ENCODE assay signal across 13 cellular contexts in genomic region chr9:108056083-108056804, GRCh38.
DNase-seq lines count a peak whose midpoint lies in the region; ATAC-seq, FAIRE-seq and TF ChIP-seq lines count a peak whose summit lies in the region.
"Had no signal": no experiment of that assay in that cellular context is flagged by ENCODE, and none has a peak within 500 bp of the region (broad histone marks: within the 10 kb centered on the region; RNA-seq: fewer than 3 reads in every experiment).

No MANE protein-coding gene starts in this region.

- H3K27me3 ChIP-seq in liver (ENCODE audit: control insufficient read depth in 4 of 4, insufficient read depth in 4 of 4, low read length in 3 of 4) (peaks cover 0 to 8% (median 0%) of the 10 kb centered on the region in 4 donors), HepG2 (ENCODE audit: control insufficient read depth in 1 of 2, insufficient read depth in 2 of 2, low read length in 2 of 2) (no peaks in the 10 kb centered on the region), astrocyte (ENCODE audit: insufficient read depth, low read length) (no peaks in the 10 kb centered on the region), gastroesophageal sphincter (no peaks in the 10 kb centered on the region), vagina (no peaks in the 10 kb centered on the region)

- DNase-seq in HepG2 (ENCODE audit: low spot score), result no peak
- DNase-seq in astrocyte (ENCODE audit: low read depth), result peak; percentile 65
- peak in 1 of 2 donors; percentile 32 for DNase-seq in vagina (ENCODE audit: extremely low spot score in 2 of 2)
- DNase-seq in NCI-H510A treated with DMSO at 0.1 percent for 48 hours (lab: John Stamatoyannopoulos, UW), result no peak
- no peak for DNase-seq in activated CD8-positive, alpha-beta T cell treated with anti-CD3 and anti-CD28 coated beads, Interleukin-2, amount 10 ng/mL, durations not matched to agents 7 days and 5 days
- DNase-seq in left cardiac atrium, result no peak
- DNase-seq: activated CD4-positive, alpha-beta T cell treated with anti-CD3 and anti-CD28 coated beads, Interleukin-2, amount 50 U/mL, for 48 hours; activated naive CD4-positive, alpha-beta T cell treated with anti-CD3 and anti-CD28 coated beads, Interleukin-2, amount 10 ng/mL, durations not matched to agents 7 days and 5 days; DMS79 treated with DMSO at 0.1 percent for 48 hours; NCI-H1092 treated with DMSO at 0.1 percent for 48 hours had no signal

- TF ChIP-seq POLR2A in HepG2 (IDR thresholded peaks at IDR 0.05; ENCODE audit: insufficient read depth in 1 of 2, low read depth in 2 of 2, low read length in 2 of 2) (no peak), gastroesophageal sphincter (IDR thresholded peaks at IDR 0.05) (no peak), vagina (IDR thresholded peaks at IDR 0.05) (no peak)

- H3K4me3 Mint-ChIP-seq in astrocyte (ENCODE audit: unreplicated experiment), result no peak overlapping the region
- H3K4me3 Mint-ChIP-seq in activated CD8-positive, alpha-beta T cell treated with anti-CD3 and anti-CD28 coated beads, Interleukin-2, amount 10 ng/mL, durations not matched to agents 7 days and 5 days, result no peak overlapping the region
- H3K4me3 Mint-ChIP-seq: activated naive CD4-positive, alpha-beta T cell treated with anti-CD3 and anti-CD28 coated beads, Interleukin-2, amount 10 ng/mL, durations not matched to agents 7 days and 5 days; dendritic cell treated with granulocyte-macrophage colony-stimulating factor and Interleukin-4, amounts not matched to agents 40 ng/mL and 50 ng/mL, for 4 days had no signal

- TF ChIP-seq EP300 in HepG2 (IDR thresholded peaks at IDR 0.05; ENCODE audit: low read depth in 2 of 2, low read length in 2 of 2) (no peak), HepG2 (CRISPR knock-in tag; IDR thresholded peaks at IDR 0.05; ENCODE audit: borderline replicate concordance) (no peak), gastroesophageal sphincter (IDR thresholded peaks at IDR 0.05) (no peak)

- peaks cover 11% of the 10 kb centered on the region for H3K4me1 Mint-ChIP-seq in astrocyte (ENCODE audit: low read depth, unreplicated experiment)
- no peaks in the 10 kb centered on the region for H3K4me1 Mint-ChIP-seq in activated CD8-positive, alpha-beta T cell treated with anti-CD3 and anti-CD28 coated beads, Interleukin-2, amount 10 ng/mL, durations not matched to agents 7 days and 5 days (ENCODE audit: low read depth)
- H3K4me1 Mint-ChIP-seq: activated naive CD4-positive, alpha-beta T cell treated with anti-CD3 and anti-CD28 coated beads, Interleukin-2, amount 10 ng/mL, durations not matched to agents 7 days and 5 days had no signal

- CTCF ChIA-PET in HepG2 (lab: Yijun Ruan, JAX; ENCODE audit: low intra/inter-chr PET ratio, low total read pairs), result no interaction called here
- CTCF ChIA-PET in activated CD8-positive, alpha-beta T cell treated with anti-CD3 and anti-CD28 coated beads, Interleukin-2, amount 10 ng/mL, durations not matched to agents 7 days and 5 days (lab: Charles Lee), result no interaction called here

- no peak overlapping the region for H3K27ac Mint-ChIP-seq in astrocyte (ENCODE audit: unreplicated experiment)
- no peak overlapping the region for H3K27ac Mint-ChIP-seq in activated CD8-positive, alpha-beta T cell treated with anti-CD3 and anti-CD28 coated beads, Interleukin-2, amount 10 ng/mL, durations not matched to agents 7 days and 5 days
- H3K27ac Mint-ChIP-seq: activated naive CD4-positive, alpha-beta T cell treated with anti-CD3 and anti-CD28 coated beads, Interleukin-2, amount 10 ng/mL, durations not matched to agents 7 days and 5 days; dendritic cell treated with granulocyte-macrophage colony-stimulating factor and Interleukin-4, amounts not matched to agents 40 ng/mL and 50 ng/mL, for 4 days had no signal

- no peak for FAIRE-seq in HepG2 (lab: Jason Lieb, UNC)
- no peak for FAIRE-seq in astrocyte (lab: Jason Lieb, UNC)

- H3K27ac ChIP-seq in liver (ENCODE audit: low read depth in 1 of 2, low read length in 2 of 2) (no peak overlapping the region), HepG2 (ENCODE audit: extremely low read length, insufficient read depth, low read length) (no peak overlapping the region), astrocyte (ENCODE audit: low read depth, low read length) (peak overlapping the region; percentile 78), gastroesophageal sphincter (peak overlapping the region in 3 of 4 donors; percentile 38 to 65 (median 48)), vagina (peak overlapping the region; percentile 43)

- H2AFZ ChIP-seq in HepG2 (ENCODE audit: low read length) (no peak overlapping the region), astrocyte (ENCODE audit: low read depth, low read length) (no peak overlapping the region)

- intact Hi-C loops in HepG2 (cut with micrococcal nuclease; ENCODE audit: unreplicated experiment) (no loop called here), vagina (cut with DNase I) (no loop called here), left cardiac atrium (cut with DNase I) (no loop called here)

- H3K4me2 ChIP-seq in HepG2 (ENCODE audit: low read depth, low read length), result no peak overlapping the region
- peak overlapping the region; percentile 80 for H3K4me2 ChIP-seq in astrocyte (ENCODE audit: low read length)

- no peaks in the 10 kb centered on the region for H3K36me3 ChIP-seq in liver (ENCODE audit: control insufficient read depth in 4 of 4, insufficient read depth in 3 of 4, low read depth in 1 of 4, low read length in 3 of 4)
- H3K36me3 ChIP-seq in HepG2 (replicated peaks in 1 of 2; ENCODE audit: control insufficient read depth in 1 of 2, insufficient read depth in 2 of 2, low read length in 2 of 2), result no peaks in the 10 kb centered on the region
- H3K36me3 ChIP-seq in astrocyte (ENCODE audit: insufficient read depth, low read length), result no peaks in the 10 kb centered on the region
- no peaks in the 10 kb centered on the region for H3K36me3 ChIP-seq in gastroesophageal sphincter
- H3K36me3 ChIP-seq in vagina, result no peaks in the 10 kb centered on the region

- no peak overlapping the region for H3K4me3 ChIP-seq in liver (ENCODE audit: low read depth in 1 of 3, low read length in 3 of 3)
- H3K4me3 ChIP-seq in HepG2 (replicated peaks in 1 of 3; ENCODE audit: insufficient read depth in 1 of 3, low read depth in 2 of 3, low read length in 3 of 3), result no peak overlapping the region
- peak overlapping the region; percentile 52 for H3K4me3 ChIP-seq in astrocyte (ENCODE audit: insufficient read depth, low read depth, low read length)
- no peak overlapping the region for H3K4me3 ChIP-seq in gastroesophageal sphincter
- H3K4me3 ChIP-seq in vagina, result no peak overlapping the region

- BruUV-seq in HepG2 (replicated peaks; lab: Mats Ljungman, UMichigan), result no TSS peak

- in situ Hi-C loops in HepG2 (cut with HindIII; ENCODE audit: extremely low pct_ligation_motif_present, low pct_unique_long_range_greater_than_20kb), result no loop called here

- no peak for TF ChIP-seq CTCF in liver (IDR thresholded peaks at IDR 0.05; ENCODE audit: low read depth, low read length, missing input control)
- TF ChIP-seq CTCF in HepG2 (CRISPR knock-in tag; IDR thresholded peaks at IDR 0.05), result no peak
- TF ChIP-seq CTCF in astrocyte (IDR thresholded peaks at IDR 0.05; ENCODE audit: insufficient read depth, low read depth, low read length), result no peak
- TF ChIP-seq CTCF in gastroesophageal sphincter (IDR thresholded peaks at IDR 0.05), result no peak
- TF ChIP-seq CTCF in vagina (IDR thresholded peaks at IDR 0.05), result no peak

- H3K4me1 ChIP-seq in liver (ENCODE audit: control insufficient read depth in 4 of 4, insufficient read depth in 4 of 4, low read length in 3 of 4) (no peaks in the 10 kb centered on the region), HepG2 (ENCODE audit: insufficient read depth, low read length) (no peaks in the 10 kb centered on the region), astrocyte (ENCODE audit: insufficient read depth, low read length) (peaks cover 32% of the 10 kb centered on the region), gastroesophageal sphincter (peaks cover 9 to 41% (median 10%) of the 10 kb centered on the region in 3 donors), vagina (peaks cover 58% of the 10 kb centered on the region)

- WGBS in liver, result 70% methylated on average over 6 of the region's 6 CpGs
- WGBS in HepG2 (ENCODE audit: low lambda C conversion rate), result 40% methylated on average over 6 of the region's 6 CpGs
- WGBS in gastroesophageal sphincter (ENCODE audit: low coverage in 1 of 2), 2 donors, result 54 to 83% methylated on average over 3 to 6 of the region's 6 CpGs

- no peak for ATAC-seq in HepG2
- ATAC-seq in gastroesophageal sphincter, result no peak
- ATAC-seq in activated CD8-positive, alpha-beta T cell treated with anti-CD3 and anti-CD28 coated beads, Interleukin-2, amount 10 ng/mL, durations not matched to agents 7 days and 5 days, result no peak
- ATAC-seq in left cardiac atrium, result no peak

- no peak overlapping the region for H3K9ac ChIP-seq in liver (ENCODE audit: low read depth in 1 of 2, low read length in 2 of 2)
- H3K9ac ChIP-seq in HepG2 (ENCODE audit: insufficient read depth, low read depth, low read length), result no peak overlapping the region
- peak overlapping the region; percentile 65 for H3K9ac ChIP-seq in astrocyte (ENCODE audit: low read length)

- H3K27me3 Mint-ChIP-seq in astrocyte (ENCODE audit: low read depth, unreplicated experiment), result peaks cover 7% of the 10 kb centered on the region
- no peaks in the 10 kb centered on the region for H3K27me3 Mint-ChIP-seq in activated CD8-positive, alpha-beta T cell treated with anti-CD3 and anti-CD28 coated beads, Interleukin-2, amount 10 ng/mL, durations not matched to agents 7 days and 5 days (ENCODE audit: low read depth)
- H3K27me3 Mint-ChIP-seq: activated naive CD4-positive, alpha-beta T cell treated with anti-CD3 and anti-CD28 coated beads, Interleukin-2, amount 10 ng/mL, durations not matched to agents 7 days and 5 days had no signal

- H3K79me2 ChIP-seq in HepG2 (ENCODE audit: insufficient read depth, low read length) (no peaks in the 10 kb centered on the region), astrocyte (ENCODE audit: insufficient read depth, low read length) (no peaks in the 10 kb centered on the region)

- no peaks in the 10 kb centered on the region for H3K36me3 Mint-ChIP-seq in astrocyte (ENCODE audit: low read depth, unreplicated experiment)
- H3K36me3 Mint-ChIP-seq in activated CD8-positive, alpha-beta T cell treated with anti-CD3 and anti-CD28 coated beads, Interleukin-2, amount 10 ng/mL, durations not matched to agents 7 days and 5 days (ENCODE audit: low read depth), result no peaks in the 10 kb centered on the region
- H3K36me3 Mint-ChIP-seq: activated naive CD4-positive, alpha-beta T cell treated with anti-CD3 and anti-CD28 coated beads, Interleukin-2, amount 10 ng/mL, durations not matched to agents 7 days and 5 days had no signal

- POLR2A ChIA-PET in HepG2 (lab: Yijun Ruan, JAX), result no interaction called here
- POLR2A ChIA-PET in activated CD8-positive, alpha-beta T cell treated with anti-CD3 and anti-CD28 coated beads, Interleukin-2, amount 10 ng/mL, durations not matched to agents 7 days and 5 days (lab: Charles Lee), result no interaction called here

- H3K9me3 ChIP-seq in liver (ENCODE audit: control insufficient read depth in 4 of 4, low read length in 3 of 4) (no peaks in the 10 kb centered on the region), HepG2 (ENCODE audit: low read length) (no peaks in the 10 kb centered on the region), astrocyte (ENCODE audit: insufficient read depth, low read depth, low read length) (no peaks in the 10 kb centered on the region), gastroesophageal sphincter (no peaks in the 10 kb centered on the region), vagina (no peaks in the 10 kb centered on the region)

- TF ChIP-seq RAD21 in liver (IDR thresholded peaks at IDR 0.05) (peak in 1 of 2 donors; percentile 19), HepG2 (CRISPR knock-in tag; IDR thresholded peaks at IDR 0.05) (no peak)

- no peaks in the 10 kb centered on the region for H3K9me3 Mint-ChIP-seq in astrocyte (ENCODE audit: unreplicated experiment)
- no peaks in the 10 kb centered on the region for H3K9me3 Mint-ChIP-seq in activated CD8-positive, alpha-beta T cell treated with anti-CD3 and anti-CD28 coated beads, Interleukin-2, amount 10 ng/mL, durations not matched to agents 7 days and 5 days (ENCODE audit: insufficient read depth)
- H3K9me3 Mint-ChIP-seq: dendritic cell treated with granulocyte-macrophage colony-stimulating factor and Interleukin-4, amounts not matched to agents 40 ng/mL and 50 ng/mL, for 4 days had no signal

- H4K20me1 ChIP-seq in HepG2 (ENCODE audit: insufficient read depth, low read length) (no peaks in the 10 kb centered on the region), astrocyte (ENCODE audit: insufficient read depth, low read length) (no peaks in the 10 kb centered on the region)

Comparison
In these comparisons a context has a peak if more than half of its experiments do, and no peak if none do; other contexts are left out.
1. H3K27ac ChIP-seq: peak in astrocyte (single experiment), gastroesophageal sphincter (3 of 4) and vagina (single experiment); none in liver (0 of 2) and HepG2 (single experiment).